8 cellular contexts compared by ENCODE assay signal in genomic region chr12:49322708-49323523, GRCh38. TPM values are rescaled to one million over a fixed set of nuclear protein-coding genes. Genes with fewer than 3 reads are reported as not detected.
DNase-seq lines count a peak whose midpoint lies in the region; ATAC-seq and TF ChIP-seq lines count a peak whose summit lies in the region.

Gene TROAP (plus strand): TSS chr12:49323255. CDS start chr12:49323609, 354 bp downstream.

- no peak for TF ChIP-seq CTCF in epithelial cell of proximal tubule (conservative IDR thresholded peaks at IDR 0.05; ENCODE audit: low read depth, low read length)

- peak within 1 kb of the TSS; percentile 87 for H3K4me3 ChIP-seq in epithelial cell of proximal tubule (ENCODE audit: low read depth, low read length)

- TF ChIP-seq EP300 in Ishikawa (IDR thresholded peaks at IDR 0.05; ENCODE audit: borderline replicate concordance), result no peak

- no peak for TF ChIP-seq RAD21 in Ishikawa (IDR thresholded peaks at IDR 0.05; ENCODE audit: low read depth)

- peak; percentile 94 for ATAC-seq in GM21619 (IDR thresholded peaks at IDR 0.05; ENCODE audit: unreplicated experiment)

- DNase-seq in DMS153 treated with DMSO at 0.1 percent for 48 hours (lab: John Stamatoyannopoulos, UW; ENCODE audit: unreplicated experiment) (peak; percentile 98), OCI-M2 (lab: John Stamatoyannopoulos, UW; ENCODE audit: unreplicated experiment) (peak; percentile 74), activated T-cell treated with anti-CD3 and anti-CD28 coated beads for 24 hours (ENCODE audit: low read depth) (peak; percentile 96), epithelial cell of proximal tubule (ENCODE audit: low read depth) (peak; percentile 86), mucosa of gallbladder (ENCODE audit: low spot score) (peak; percentile 98)
- peak; percentile 93 for DNase-seq in stimulated activated CD8-positive, alpha-beta memory T cell treated with anti-CD3 and anti-CD28 coated beads, Interleukin-4, amount 100 ng/mL, for 24 hours (ENCODE audit: low read depth)

TF ChIP-seq in Ishikawa, 13 proteins besides CTCF, POLR2A, EP300 and RAD21:
- TF ChIP-seq CEBPB (IDR thresholded peaks at IDR 0.05) (no peak), MAX (IDR thresholded peaks at IDR 0.05) (peak; percentile 36; the same call in 1 of the 2 replicates), USF1 (IDR thresholded peaks at IDR 0.05) (no peak), NFIC (IDR thresholded peaks at IDR 0.05) (no peak), ZBTB7A (IDR thresholded peaks at IDR 0.05; ENCODE audit: low read depth) (no peak), YY1 (IDR thresholded peaks at IDR 0.05; ENCODE audit: low read depth) (peak; percentile 87), TAF1 (IDR thresholded peaks at IDR 0.05; ENCODE audit: low read depth) (peak; percentile 81), FOXM1 (IDR thresholded peaks at IDR 0.05; ENCODE audit: borderline replicate concordance, low read depth) (peak; percentile 100), REST (IDR thresholded peaks at IDR 0.05; ENCODE audit: low read depth) (no peak), CREB1 (IDR thresholded peaks at IDR 0.05; ENCODE audit: low read depth) (peak; percentile 82), TEAD4 (IDR thresholded peaks at IDR 0.05) (0 out of 2 replicates have a peak, but pooled peaks have one; percentile 11), TCF12 (IDR thresholded peaks at IDR 0.05; ENCODE audit: low read depth) (peak; percentile 45; the same call in 1 of the 2 replicates), EGR1 (IDR thresholded peaks at IDR 0.05) (no peak)

RNA-seq across cellular contexts. Expression of gene TROAP, which starts in this region (rescaled TPM):
- total RNA-seq in epithelial cell of proximal tubule (31.7 and 45.4 TPM in 2 replicates), mucosa of gallbladder (2.0 TPM)

Comparison
In these comparisons a context has a peak if more than half of its experiments do, and no peak if none do; other contexts are left out.
1. Peak in every context shown above with its lines: DNase-seq, ATAC-seq and H3K4me3 ChIP-seq.
2. RNA of gene TROAP (total RNA-seq): 31.7 to 45.4 TPM in epithelial cell of proximal tubule; 2.0 TPM in mucosa of gallbladder (single experiment); every median in the first group is over 10 times any median in the second.